Comparison of ENCODE assay signal across 1 cellular context in genomic region chr3:14768881-14769280, GRCh38.
TF ChIP-seq lines count a peak whose summit lies in the region.

No MANE protein-coding gene starts in this region.

TF ChIP-seq in K562, 482 proteins besides CTCF, POLR2A, EP300 and RAD21 (continued from another document):
- TF ChIP-seq ZNF280A (IDR thresholded peaks at IDR 0.05; ENCODE audit: low read depth, partially characterized antibody) (no peak), HCFC1 (IDR thresholded peaks at IDR 0.05; ENCODE audit: low read depth, low read length) (no peak), ETS2 (tag; IDR thresholded peaks at IDR 0.05; ENCODE audit: borderline replicate concordance, poor library complexity, severe bottlenecking) (no peak), SIRT6 (IDR thresholded peaks at IDR 0.05; ENCODE audit: low read depth, low read length) (no peak), RHOXF2B (CRISPR knock-in tag; conservative IDR thresholded peaks at IDR 0.05) (no peak), SREBF2 (CRISPR knock-in tag; IDR thresholded peaks at IDR 0.05) (no peak), UBTF (IDR thresholded peaks at IDR 0.05; ENCODE audit: borderline replicate concordance in 1 of 2, low read depth in 2 of 2, low read length in 2 of 2) (no peak), RUNX1 (IDR thresholded peaks at IDR 0.05; ENCODE audit: low read depth) (no peak), TEAD4 (IDR thresholded peaks at IDR 0.05; ENCODE audit: low read length) (no peak), TEAD4 (CRISPR knock-in tag; IDR thresholded peaks at IDR 0.05; ENCODE audit: borderline replicate concordance) (no peak), ZNF3 (CRISPR knock-in tag; IDR thresholded peaks at IDR 0.05) (no peak)
